ENCODE assay signal across 7 cellular contexts in genomic region chr20:62066983-62067433, GRCh38. TPM values are rescaled to one million over a fixed set of nuclear protein-coding genes. Genes with fewer than 3 reads are reported as not detected.
DNase-seq lines count a peak whose midpoint lies in the region; TF ChIP-seq lines count a peak whose summit lies in the region.

No MANE protein-coding gene starts in this region.

- in situ Hi-C loops in transverse colon (cut with MboI; ENCODE audit: low pct_ligation_motif_present in 1 of 4, low pct_unique_long_range_greater_than_20kb in 1 of 4, low sequenced_read_pairs in 3 of 4): loop anchor here in 2 of 4 donors (10.0 kb wide), 1 partner anchor 58 kb away; the partner anchor contains the start of gene LSM14B (in 2 of the 2)

- no peak for TF ChIP-seq POLR2A in transverse colon (IDR thresholded peaks at IDR 0.05)

- H3K9me3 ChIP-seq in NT2/D1 (ENCODE audit: insufficient read depth, low read length) (no peaks in the 10 kb centered on the region), transverse colon (no peaks in the 10 kb centered on the region)

- TF ChIP-seq EP300 in transverse colon (IDR thresholded peaks at IDR 0.05; ENCODE audit: low read depth): no peak

- peak overlapping the region; percentile 75 for H3K9ac ChIP-seq in NT2/D1 (ENCODE audit: insufficient read length, low read depth)

- H3K27me3 ChIP-seq in NT2/D1 (ENCODE audit: insufficient read depth, insufficient read length) (no peaks in the 10 kb centered on the region), transverse colon (no peaks in the 10 kb centered on the region)

- H3K4me3 ChIP-seq in GM12865 (ENCODE audit: low read depth, low read length) (peak overlapping the region; percentile 68), NT2/D1 (ENCODE audit: insufficient read length, low read depth) (peak overlapping the region; percentile 40), transverse colon (peak overlapping the region; percentile 45 to 73 (median 64))

- H3K27ac ChIP-seq in cingulate gyrus (ENCODE audit: low read depth, low read length): peak overlapping the region; percentile 75
- peak overlapping the region; percentile 89 to 96 (median 92) for H3K27ac ChIP-seq in transverse colon

- TF ChIP-seq CTCF in GM12865 (IDR thresholded peaks at IDR 0.05; ENCODE audit: insufficient read depth, low read depth, low read length, missing control alignments) (no peak), transverse colon (IDR thresholded peaks at IDR 0.05) (no peak)

- peaks cover 14% of the 10 kb centered on the region for H3K4me1 ChIP-seq in NT2/D1 (ENCODE audit: insufficient read depth, insufficient read length)
- peaks cover 41 to 64% (median 49%) of the 10 kb centered on the region in 4 donors for H3K4me1 ChIP-seq in transverse colon

- H3K36me3 ChIP-seq in NT2/D1 (ENCODE audit: insufficient read depth, insufficient read length, low read length) (peaks cover 18% of the 10 kb centered on the region), transverse colon (no peaks in the 10 kb centered on the region)

- peak; percentile 62 for DNase-seq in GM12865 (ENCODE audit: low read depth)
- no peak for DNase-seq in NT2/D1 (ENCODE audit: low read depth, low spot score)
- DNase-seq in medulla oblongata (ENCODE audit: extremely low spot score): peak; percentile 59
- peak; percentile 46 for DNase-seq in transverse colon
- DNase-seq in mucosa of gallbladder (ENCODE audit: low spot score): no peak
- no peak for DNase-seq in H4 (ENCODE audit: low spot score)

- WGBS in transverse colon (ENCODE audit: low coverage in 1 of 2), 2 donors: 8 to 31% methylated on average over 6 to 15 of the region's 15 CpGs

- intact Hi-C loops in transverse colon (cut with DNase I; ENCODE audit: low total_unique reads): loop anchor here (5.0 kb wide), 1 partner anchor 55 kb away; the partner anchor contains the start of gene LSM14B

RNA-seq across cellular contexts. Expression of gene TAF4, which starts 1.3 kb away (rescaled TPM):
- total RNA-seq in transverse colon (10 to 100 TPM; 18.9 to 39.5 (median 24.3) TPM), mucosa of gallbladder (26.0 TPM)
- total RNA-seq in H4 (2014; rRNA removed; shearing (Covaris generic)): 2.0 and 4.9 TPM in 2 replicates

RNA-seq across cellular contexts. Expression of gene LSM14B, which starts 55.3 kb away (rescaled TPM):
- total RNA-seq in transverse colon: 10 to 100 TPM; 22.1 to 45.3 (median 35.6) TPM
- total RNA-seq in mucosa of gallbladder: 48.3 TPM
- total RNA-seq in H4 (2014; rRNA removed; shearing (Covaris generic)): 29.3 and 36.7 TPM in 2 replicates

Comparison
In these comparisons a context has a peak if more than half of its experiments do, and no peak if none do; other contexts are left out.
1. DNase-seq: peak in GM12865 (single experiment), medulla oblongata (single experiment) and transverse colon (single experiment); none in NT2/D1 (single experiment), mucosa of gallbladder (single experiment) and H4 (single experiment).
2. Peak in every context shown above with its lines, with median percentiles within 50 percentile points of each other: H3K4me3 ChIP-seq.